Comparison of ENCODE assay signal across 17 cellular contexts in the genomic region with DNA sequence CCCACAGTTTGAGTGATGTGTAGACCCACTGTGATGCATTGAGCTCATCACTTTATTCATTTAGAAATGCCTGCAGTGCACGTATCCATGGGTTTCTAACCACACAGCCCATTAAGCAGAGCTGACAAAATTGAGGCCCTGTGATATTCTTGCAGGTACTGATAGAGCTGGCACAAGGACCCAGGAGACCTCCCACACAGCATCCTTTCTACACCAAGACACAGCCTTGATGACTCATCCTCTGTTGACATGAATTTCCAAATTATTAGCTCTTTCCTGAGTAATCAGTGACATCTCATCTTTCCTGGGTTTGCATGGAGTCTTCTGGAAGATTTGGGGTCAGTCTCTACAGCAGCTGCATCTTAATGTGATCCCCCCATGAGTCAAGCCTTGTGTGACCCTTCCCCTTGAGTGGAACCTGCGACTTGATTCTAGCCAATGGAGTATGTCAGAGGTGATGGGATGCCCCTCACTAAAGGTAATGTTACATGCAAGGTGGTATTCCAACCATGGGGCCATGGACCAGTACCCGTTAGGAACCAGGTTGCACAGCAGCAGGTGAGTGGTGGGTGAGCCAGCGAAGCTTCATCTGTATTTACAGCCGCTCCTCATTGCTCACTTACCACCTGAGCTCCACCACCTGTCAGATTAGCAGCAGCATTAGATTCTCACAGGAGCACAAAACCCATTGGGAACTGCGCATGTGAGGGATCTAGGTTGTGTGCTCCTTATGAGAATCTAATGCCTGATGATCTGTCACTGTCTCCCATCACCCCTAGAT.
A peak's percentile ranks its signal among the peaks of the same experiment; 100 is the strongest.
DNase-seq lines count a peak whose midpoint lies in the region; ATAC-seq and TF ChIP-seq lines count a peak whose summit lies in the region.
"Had no signal": no experiment of that assay in that cellular context is flagged by ENCODE, and none has a peak within 500 bp of the region (broad histone marks: within the 10 kb centered on the region; RNA-seq: fewer than 3 reads in every experiment).

No MANE protein-coding gene starts in this region.

- peaks cover 13 to 24% of the 10 kb centered on the region in 2 experiments; a peak in 4 of 5 replicates for H3K9me3 Mint-ChIP-seq in H9
- no peaks in the 10 kb centered on the region for H3K9me3 Mint-ChIP-seq in activated T-cell treated with anti-CD3 and anti-CD28 coated beads, Interleukin-2, amount 50 U/mL, for 4 hours
- H3K9me3 Mint-ChIP-seq: stimulated activated effector memory CD8-positive, alpha-beta T cell treated with anti-CD3 and anti-CD28 coated beads, Interleukin-12 subunit alpha, Interleukin-12 subunit beta, amount 100 ng/mL, for 72 hours had no signal

- H2BK15ac ChIP-seq in H9 (ENCODE audit: low read depth, low read length): no peak overlapping the region

- no peak overlapping the region for H3K27ac ChIP-seq in H9 (ENCODE audit: insufficient read length, low read depth, low read length)
- peak overlapping the region; percentile 99 for H3K27ac ChIP-seq in RWPE2 (ENCODE audit: poor library complexity, severe bottlenecking)

- no peaks in the 10 kb centered on the region for H3K79me1 ChIP-seq in H9 (ENCODE audit: insufficient read depth, low read depth, low read length, poor library complexity, severe bottlenecking)

- H3K4me3 ChIP-seq in RWPE2 (ENCODE audit: severe bottlenecking): no peak overlapping the region
- no peak overlapping the region for H3K4me3 ChIP-seq in fibroblast of the aortic adventitia (ENCODE audit: low read depth, low read length)
- H3K4me3 ChIP-seq: gastrocnemius medialis had no signal

- H3K27ac Mint-ChIP-seq in H9: no peak overlapping the region
- H3K27ac Mint-ChIP-seq: activated naive CD8-positive, alpha-beta T cell; B cell; stimulated activated effector memory CD8-positive, alpha-beta T cell treated with anti-CD3 and anti-CD28 coated beads, Interleukin-12 subunit alpha, Interleukin-12 subunit beta, amount 100 ng/mL, for 72 hours had no signal

- no peak overlapping the region for H3K4ac ChIP-seq in H9 (ENCODE audit: low read depth, low read length)

- no peak overlapping the region for H3K23ac ChIP-seq in H9 (ENCODE audit: insufficient read length, low read depth, low read length)

- peaks cover 5 to 36% (median 7%) of the 10 kb centered on the region in 3 experiments for H3K36me3 Mint-ChIP-seq in H9 (ENCODE audit: insufficient read depth in 1 of 3, low read depth in 3 of 3)
- H3K36me3 Mint-ChIP-seq in activated T-cell treated with anti-CD3 and anti-CD28 coated beads, Interleukin-2, amount 50 U/mL, for 4 hours (ENCODE audit: insufficient read depth): no peaks in the 10 kb centered on the region
- H3K36me3 Mint-ChIP-seq: activated naive CD8-positive, alpha-beta T cell had no signal

- no peak overlapping the region for H2BK12ac ChIP-seq in H9 (ENCODE audit: insufficient read length, low read depth, low read length)

- H3T11ph ChIP-seq in H9 (ENCODE audit: low read length): no peak overlapping the region

- no peak overlapping the region for H2AK5ac ChIP-seq in H9 (ENCODE audit: insufficient read length, low read length)

- no peak overlapping the region for H2BK5ac ChIP-seq in H9 (ENCODE audit: insufficient read length, low read length)

- no peaks in the 10 kb centered on the region for H3K36me3 ChIP-seq in RWPE2 (ENCODE audit: low read depth)
- H3K36me3 ChIP-seq: gastrocnemius medialis had no signal

- H3K14ac ChIP-seq in H9 (ENCODE audit: insufficient read depth, low read length): no peak overlapping the region

- H4K20me1 ChIP-seq in H9 (ENCODE audit: control insufficient read depth, insufficient read depth, insufficient read length): no peaks in the 10 kb centered on the region

- H3K18ac ChIP-seq in H9 (ENCODE audit: insufficient read length, low read depth, low read length): no peak overlapping the region

- ATAC-seq in RWPE2 (ENCODE audit: low read depth) (peak; percentile 35; the same call in 2 of the 3 replicates), HG02973 (IDR thresholded peaks at IDR 0.05; ENCODE audit: unreplicated experiment) (no peak)
- ATAC-seq in activated T-cell treated with anti-CD3 and anti-CD28 coated beads, Interleukin-2, amount 50 U/mL, for 4 hours: no peak
- ATAC-seq: stimulated activated effector memory CD8-positive, alpha-beta T cell treated with anti-CD3 and anti-CD28 coated beads, Interleukin-12 subunit alpha, Interleukin-12 subunit beta, amount 100 ng/mL, for 72 hours had no signal

- H3K27me3 Mint-ChIP-seq in H9 (ENCODE audit: low read depth): peaks cover 2% of the 10 kb centered on the region; the same call in 1 of the 2 replicates
- H3K27me3 Mint-ChIP-seq in activated T-cell treated with anti-CD3 and anti-CD28 coated beads, Interleukin-2, amount 50 U/mL, for 4 hours (ENCODE audit: low read depth): peaks cover 2% of the 10 kb centered on the region

- no peak overlapping the region for H3K4me2 ChIP-seq in H9 (ENCODE audit: insufficient read depth, insufficient read length, low read length)

- no peak for TF ChIP-seq CTCF in H9 (conservative IDR thresholded peaks at IDR 0.05)
- no peak for TF ChIP-seq CTCF in RWPE2 (IDR thresholded peaks at IDR 0.05; ENCODE audit: poor library complexity, severe bottlenecking)
- no peak for TF ChIP-seq CTCF in fibroblast of the aortic adventitia (IDR thresholded peaks at IDR 0.05; ENCODE audit: insufficient read depth, low read length)

- H3K9ac ChIP-seq in H9 (ENCODE audit: extremely low read depth, insufficient read length, low read length): no peak overlapping the region

- in situ Hi-C loops in KBM-7 (cut with MboI; ENCODE audit: low pct_unique_long_range_greater_than_20kb, low sequenced_read_pairs): no loop called here

- H4K5ac ChIP-seq in H9 (ENCODE audit: insufficient read length, low read depth, low read length): no peak overlapping the region

- H3K4me1 ChIP-seq in H9 (ENCODE audit: insufficient read depth, low read length) (peaks cover 12% of the 10 kb centered on the region), RWPE2 (ENCODE audit: insufficient read depth, poor library complexity, severe bottlenecking) (peaks cover 75% of the 10 kb centered on the region)
- H3K4me1 ChIP-seq: gastrocnemius medialis had no signal

- H3K4me3 Mint-ChIP-seq in H9: no peak overlapping the region
- H3K4me3 Mint-ChIP-seq in activated T-cell treated with anti-CD3 and anti-CD28 coated beads, Interleukin-2, amount 50 U/mL, for 4 hours: no peak overlapping the region
- H3K4me3 Mint-ChIP-seq: activated naive CD8-positive, alpha-beta T cell; B cell; stimulated activated effector memory CD8-positive, alpha-beta T cell treated with anti-CD3 and anti-CD28 coated beads, Interleukin-12 subunit alpha, Interleukin-12 subunit beta, amount 100 ng/mL, for 72 hours had no signal

- H3K56ac ChIP-seq in H9 (ENCODE audit: insufficient read length, low read depth, low read length): no peak overlapping the region

- peaks cover 47 to 52% of the 10 kb centered on the region in 2 experiments for H3K4me1 Mint-ChIP-seq in H9
- no peaks in the 10 kb centered on the region for H3K4me1 Mint-ChIP-seq in activated T-cell treated with anti-CD3 and anti-CD28 coated beads, Interleukin-2, amount 50 U/mL, for 4 hours (ENCODE audit: low read depth)
- H3K4me1 Mint-ChIP-seq: B cell had no signal

- H4K91ac ChIP-seq in H9 (ENCODE audit: insufficient read length, low read depth, low read length): no peak overlapping the region

- H4K8ac ChIP-seq in H9 (replicated peaks; ENCODE audit: insufficient read length, low read depth, low read length): no peak overlapping the region

- peak; percentile 80 for DNase-seq in A172 (ENCODE audit: low spot score)
- DNase-seq in H9: peak; percentile 5
- no peak for DNase-seq in RWPE2 (ENCODE audit: low spot score)
- DNase-seq in fibroblast of the aortic adventitia (ENCODE audit: low read depth): peak; percentile 58
- no peak for DNase-seq in HuH-7 (ENCODE audit: low spot score)
- no peak for DNase-seq in activated T-cell treated with anti-CD3 and anti-CD28 coated beads, Interleukin-2, amount 50 U/mL, for 4 hours
- no peak for DNase-seq in KBM-7
- DNase-seq: DMS79 treated with DMSO at 0.1 percent for 48 hours; islet precursor cell; NCI-H1048; retina; stimulated activated CD4-positive, alpha-beta T cell treated with anti-CD3 and anti-CD28 coated beads, Interleukin-4, amount 100 ng/mL, for 1 hour had no signal

- WGBS in H9 (ENCODE audit: extremely low coverage, insufficient read length, low lambda C conversion rate): no CpG with 5 or more reads among the region's 6 CpGs

- no peak overlapping the region for H2AFZ ChIP-seq in H9 (ENCODE audit: low read length)

- no peaks in the 10 kb centered on the region for H3K27me3 ChIP-seq in H9 (ENCODE audit: insufficient read depth, low read length)
- no peaks in the 10 kb centered on the region for H3K27me3 ChIP-seq in RWPE2 (ENCODE audit: insufficient read depth, poor library complexity, severe bottlenecking)
- H3K27me3 ChIP-seq: gastrocnemius medialis had no signal

- H3K79me2 ChIP-seq in H9 (ENCODE audit: insufficient read depth, low read length): no peaks in the 10 kb centered on the region

- H3K9me3 ChIP-seq in H9 (ENCODE audit: control insufficient read depth, low read depth, low read length): no peaks in the 10 kb centered on the region
- peaks cover 3% of the 10 kb centered on the region for H3K9me3 ChIP-seq in RWPE2 (ENCODE audit: severe bottlenecking)
- H3K9me3 ChIP-seq: gastrocnemius medialis had no signal

- no peaks in the 10 kb centered on the region for H3K23me2 ChIP-seq in H9 (ENCODE audit: insufficient read length, low read depth, low read length, poor library complexity, severe bottlenecking)

- no peak overlapping the region for H2BK20ac ChIP-seq in H9 (ENCODE audit: low read depth, low read length, poor library complexity, severe bottlenecking)

- H2BK120ac ChIP-seq in H9 (ENCODE audit: low read depth, low read length, poor library complexity, severe bottlenecking): no peak overlapping the region

Comparison
In these comparisons a context has a peak if more than half of its experiments do, and no peak if none do; other contexts are left out.
1. DNase-seq: peak in A172 (single experiment), H9 (single experiment) and fibroblast of the aortic adventitia (single experiment); none in RWPE2 (single experiment), HuH-7 (single experiment), activated T-cell treated with anti-CD3 and anti-CD28 coated beads, Interleukin-2, amount 50 U/mL, for 4 hours (single experiment) and KBM-7 (single experiment).